23 cellular contexts compared by ENCODE assay signal in the genomic region with DNA sequence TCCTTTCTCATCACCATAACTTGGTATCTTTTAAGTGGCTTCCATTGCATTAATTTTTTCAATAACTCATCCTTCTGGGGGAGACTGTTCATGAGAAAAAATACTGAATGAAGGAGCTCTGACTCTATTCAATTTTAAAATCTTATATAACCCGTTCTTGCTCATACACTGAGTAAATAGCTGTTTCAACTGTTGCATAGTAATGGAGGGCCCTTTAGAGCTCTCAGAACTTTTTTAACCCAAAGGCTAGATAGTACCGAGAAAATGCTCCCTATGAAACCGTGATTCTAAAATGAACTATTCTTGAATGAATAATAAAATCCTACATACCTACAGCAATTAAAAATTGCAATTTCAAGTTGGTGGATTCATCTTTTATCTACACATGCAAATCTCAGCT. TPM values are rescaled to one million over a fixed set of nuclear protein-coding genes. Genes with fewer than 3 reads are reported as not detected.
"Had no signal": no experiment of that assay in that cellular context is flagged by ENCODE, and none has a peak within 500 bp of the region (broad histone marks: within the 10 kb centered on the region; RNA-seq: fewer than 3 reads in every experiment).

No MANE protein-coding gene starts in this region.

- H3K27me3 ChIP-seq: MG63, SJCRH30 had no signal

- ATAC-seq: activated CD4-positive, alpha-beta T cell treated with anti-CD3 and anti-CD28 coated beads for 36 hours had no signal

- H3K4me1 ChIP-seq: SJCRH30 had no signal

- H3K27ac ChIP-seq: KMS-11, PC-9, SJCRH30, VCaP had no signal

- H3K36me3 ChIP-seq: MG63, SJCRH30 had no signal

- H3K9ac ChIP-seq: KMS-11, SK-N-SH had no signal

- H2AFZ ChIP-seq: PC-9 had no signal

- H3K9me3 Mint-ChIP-seq: activated naive CD4-positive, alpha-beta T cell treated with anti-CD3 and anti-CD28 coated beads, Interleukin-2, amount 50 U/mL, for 24 hours; central memory CD8-positive, alpha-beta T cell had no signal

- DNase-seq: activated CD4-positive, alpha-beta memory T cell treated with anti-CD3 and anti-CD28 coated beads, Interleukin-2, amount 10 ng/mL, durations not matched to agents 7 days and 5 days; activated CD4-positive, alpha-beta T cell treated with anti-CD3 and anti-CD28 coated beads for 36 hours; activated CD4-positive, alpha-beta T cell treated with anti-CD3 and anti-CD28 coated beads, Interleukin-2, amount 50 U/mL, for 1 hour; activated CD4-positive, CD25-positive, alpha-beta regulatory T cell; activated CD8-positive, alpha-beta memory T cell treated with anti-CD3 and anti-CD28 coated beads, Interleukin-2, amount 50 U/mL, for 4 hours; activated T-cell treated with anti-CD3 and anti-CD28 coated beads, Interleukin-2, amount 50 U/mL, for 1 hour; MV-4-11; NCI-H1092 treated with DMSO at 0.1 percent for 48 hours; NCI-H1436; NCI-H1694 treated with DMSO at 0.1 percent for 48 hours; NCI-H2029 treated with DMSO at 0.1 percent for 48 hours; NCI-H524; PC-9; SJCRH30; SK-N-SH; T-helper 1 cell had no signal

- H3K4me3 ChIP-seq: MG63, PC-9, SJCRH30 had no signal

- H3K9me2 ChIP-seq: SK-N-SH had no signal

- H3K27ac Mint-ChIP-seq: activated CD4-positive, alpha-beta memory T cell treated with anti-CD3 and anti-CD28 coated beads, Interleukin-2, amount 10 ng/mL, durations not matched to agents 7 days and 5 days; activated CD4-positive, alpha-beta T cell treated with anti-CD3 and anti-CD28 coated beads for 36 hours; activated naive CD4-positive, alpha-beta T cell treated with anti-CD3 and anti-CD28 coated beads, Interleukin-2, amount 50 U/mL, for 24 hours had no signal

- H3K4me2 ChIP-seq: KMS-11, PC-9, SK-N-SH had no signal

- H3K4me3 Mint-ChIP-seq: activated CD4-positive, alpha-beta memory T cell treated with anti-CD3 and anti-CD28 coated beads, Interleukin-2, amount 10 ng/mL, durations not matched to agents 7 days and 5 days; activated CD4-positive, alpha-beta T cell treated with anti-CD3 and anti-CD28 coated beads for 36 hours; activated naive CD4-positive, alpha-beta T cell treated with anti-CD3 and anti-CD28 coated beads, Interleukin-2, amount 50 U/mL, for 24 hours; brain; central memory CD8-positive, alpha-beta T cell had no signal

- H3K9me3 ChIP-seq: MG63, SJCRH30, SK-N-SH had no signal

RNA-seq across cellular contexts. Expression of gene SLC2A12, which starts 5.3 kb away (rescaled TPM):
- total RNA-seq: T-helper 2 cell treated with Interferon-gamma antibody and Interleukin-4, amounts not matched to agents 100 ng/mL and 5 ng/mL, for 36 hours had no signal
